In genomic region chr14:74463697-74464096, GRCh38 we compare ENCODE assay signal across 21 cellular contexts. TPM values are rescaled to one million over a fixed set of nuclear protein-coding genes. Genes with fewer than 3 reads are reported as not detected.
DNase-seq lines count a peak whose midpoint lies in the region; ATAC-seq, FAIRE-seq and TF ChIP-seq lines count a peak whose summit lies in the region.
"Had no signal": no experiment of that assay in that cellular context is flagged by ENCODE, and none has a peak within 500 bp of the region (broad histone marks: within the 10 kb centered on the region; RNA-seq: fewer than 3 reads in every experiment).

No MANE protein-coding gene starts in this region.

- peak overlapping the region; percentile 47 for H3K23ac ChIP-seq in trophoblast cell (ENCODE audit: low read length)

- no peak for ATAC-seq in GM19395 (IDR thresholded peaks at IDR 0.05; ENCODE audit: unreplicated experiment)

- no peak overlapping the region for H3K27ac ChIP-seq in endothelial cell of umbilical vein (ENCODE audit: insufficient read depth, low read depth, low read length)
- no peak overlapping the region for H3K27ac ChIP-seq in trophoblast cell (ENCODE audit: low read depth, low read length)

- H2AFZ ChIP-seq in endothelial cell of umbilical vein (ENCODE audit: low read depth, low read length) (no peak overlapping the region), trophoblast cell (ENCODE audit: insufficient read depth, low read length, poor library complexity) (no peak overlapping the region)

- no peak overlapping the region for H2BK120ac ChIP-seq in trophoblast cell (ENCODE audit: insufficient read depth, low read length, poor library complexity)

- H4K91ac ChIP-seq in trophoblast cell (ENCODE audit: low read depth, low read length): no peak overlapping the region

- intact Hi-C loops in endothelial cell of umbilical vein (cut with micrococcal nuclease): loop anchor here (5.0 kb wide), 1 partner anchor 279 kb away; no protein-coding TSS in a partner anchor

- TF ChIP-seq POLR2A in endothelial cell of umbilical vein (IDR thresholded peaks at IDR 0.05; ENCODE audit: low read depth, low read length): no peak

- no peak overlapping the region for H2BK12ac ChIP-seq in trophoblast cell (ENCODE audit: low read length)

- BruUV-seq in endothelial cell of umbilical vein (replicated peaks; lab: Mats Ljungman, UMichigan): no TSS peak

- H3K4me3 ChIP-seq in bronchial epithelial cell (ENCODE audit: low read depth, low read length) (no peak overlapping the region), endothelial cell of umbilical vein (replicated peaks in 1 of 3; ENCODE audit: insufficient read depth in 1 of 3, low read depth in 1 of 3, low read length in 3 of 3) (no peak overlapping the region), trophoblast cell (ENCODE audit: low read depth, low read length) (no peak overlapping the region)
- H3K4me3 ChIP-seq: HAP-1 had no signal

- H4K12ac ChIP-seq in trophoblast cell (ENCODE audit: low read depth, low read length): no peak overlapping the region

- no peak overlapping the region for H2BK5ac ChIP-seq in trophoblast cell (ENCODE audit: low read depth, low read length, poor library complexity)

- H3K9me3 ChIP-seq in endothelial cell of umbilical vein (replicated peaks; ENCODE audit: control insufficient read depth, insufficient read depth, low read length): no peaks in the 10 kb centered on the region
- H3K9me3 ChIP-seq in trophoblast cell (ENCODE audit: insufficient read depth, low read depth, low read length): no peaks in the 10 kb centered on the region
- H3K9me3 ChIP-seq: Caco-2, HAP-1 had no signal

- DNase-seq in bronchial epithelial cell (ENCODE audit: low read depth) (no peak), endothelial cell of umbilical vein (ENCODE audit: low read depth, low spot score) (no peak), trophoblast cell (no peak), NOMO-1 treated with dmso at 0.1 percent for 144 hours (lab: John Stamatoyannopoulos, UW; ENCODE audit: unreplicated experiment) (no peak), NCI-H1930 (lab: John Stamatoyannopoulos, UW) (no peak)
- DNase-seq: C1 segment of cervical spinal cord; Caco-2; CD4-positive, alpha-beta memory T cell; DMS153; DND-41; GOT3; HFFc6 had no signal

- H3K9me1 ChIP-seq in endothelial cell of umbilical vein (replicated peaks; ENCODE audit: control insufficient read depth, extremely low read depth, insufficient read depth, low read length): no peaks in the 10 kb centered on the region

- H4K8ac ChIP-seq in trophoblast cell (ENCODE audit: low read depth, low read length): no peak overlapping the region

- H3K4ac ChIP-seq in trophoblast cell (ENCODE audit: low read depth, low read length): no peak overlapping the region

- TF ChIP-seq CTCF in bronchial epithelial cell (IDR thresholded peaks at IDR 0.05; ENCODE audit: insufficient read depth, low read length, severe bottlenecking) (no peak), endothelial cell of umbilical vein (IDR thresholded peaks at IDR 0.05; ENCODE audit: extremely low read depth in 1 of 2, insufficient read depth in 1 of 2, low read depth in 1 of 2, low read length in 2 of 2) (no peak)

- H3K79me2 ChIP-seq in endothelial cell of umbilical vein (ENCODE audit: control insufficient read depth, insufficient read depth, low read length) (no peaks in the 10 kb centered on the region), trophoblast cell (ENCODE audit: control insufficient read depth, insufficient read depth, low read length, poor library complexity) (no peaks in the 10 kb centered on the region)

- H3K4me1 ChIP-seq in endothelial cell of umbilical vein (ENCODE audit: control insufficient read depth, extremely low read depth, insufficient read depth, low read length): peaks cover 8% of the 10 kb centered on the region
- no peaks in the 10 kb centered on the region for H3K4me1 ChIP-seq in trophoblast cell (ENCODE audit: control insufficient read depth in 1 of 2, insufficient read depth in 2 of 2, low read length in 2 of 2)
- H3K4me1 ChIP-seq: Caco-2, HAP-1 had no signal

- H3K4me2 ChIP-seq in endothelial cell of umbilical vein (ENCODE audit: insufficient read depth, low read length) (no peak overlapping the region), trophoblast cell (ENCODE audit: low read length) (no peak overlapping the region)

- no peak overlapping the region for H3K18ac ChIP-seq in trophoblast cell (ENCODE audit: low read length)

- CTCF ChIA-PET in endothelial cell of umbilical vein (lab: Charles Lee): interaction anchor here (0.8 to 0.9 kb wide), 2 partner anchors 10 to 15 kb away, joined by 3 to 4 read pairs; no protein-coding TSS in a partner anchor

- no CpG with 5 or more reads among the region's 5 CpGs for WGBS in trophoblast cell (ENCODE audit: extremely low coverage, insufficient coverage, insufficient read length)

- H3K14ac ChIP-seq in trophoblast cell (ENCODE audit: low read length): no peak overlapping the region

- dilution Hi-C loops in endothelial cell of umbilical vein (cut with MboI; ENCODE audit: extremely low pct_ligation_motif_present, low sequenced_read_pairs): no loop called here

- H3K9ac ChIP-seq in endothelial cell of umbilical vein (replicated peaks; ENCODE audit: extremely low read depth, insufficient read depth, low read length) (no peak overlapping the region), trophoblast cell (ENCODE audit: low read length) (no peak overlapping the region)

- no peaks in the 10 kb centered on the region for H4K20me1 ChIP-seq in endothelial cell of umbilical vein (replicated peaks; ENCODE audit: control insufficient read depth, extremely low read depth, insufficient read depth, low read length)

- H3K36me3 ChIP-seq in bronchial epithelial cell (ENCODE audit: control insufficient read depth, insufficient read depth, low read length): no peaks in the 10 kb centered on the region
- no peaks in the 10 kb centered on the region for H3K36me3 ChIP-seq in endothelial cell of umbilical vein (ENCODE audit: control insufficient read depth in 2 of 2, extremely low read depth in 1 of 2, insufficient read depth in 2 of 2, low read length in 2 of 2)
- H3K36me3 ChIP-seq in trophoblast cell (ENCODE audit: control insufficient read depth in 1 of 2, insufficient read depth in 2 of 2, low read length in 2 of 2): no peaks in the 10 kb centered on the region
- H3K36me3 ChIP-seq: HAP-1 had no signal

- peak; percentile 28 for FAIRE-seq in bronchial epithelial cell (lab: Jason Lieb, UNC)
- FAIRE-seq in endothelial cell of umbilical vein (lab: Jason Lieb, UNC): peak; percentile 28
- FAIRE-seq: G401.6, GM12892, GM19239, H54 had no signal

- H3K27me3 ChIP-seq in bronchial epithelial cell (ENCODE audit: control insufficient read depth, insufficient read depth, low read length): no peaks in the 10 kb centered on the region
- H3K27me3 ChIP-seq in endothelial cell of umbilical vein (ENCODE audit: control insufficient read depth in 2 of 2, insufficient read depth in 2 of 2, low read length in 2 of 2): peaks cover 0 to 3% of the 10 kb centered on the region in 2 experiments
- no peaks in the 10 kb centered on the region for H3K27me3 ChIP-seq in trophoblast cell (ENCODE audit: insufficient read depth, low read length)

- no peak overlapping the region for H2AK5ac ChIP-seq in trophoblast cell (ENCODE audit: low read length)

- no peaks in the 10 kb centered on the region for H3K79me1 ChIP-seq in trophoblast cell (ENCODE audit: low read length)

- POLR2A ChIA-PET in endothelial cell of umbilical vein (lab: Charles Lee): no interaction called here

TF ChIP-seq in endothelial cell of umbilical vein, 7 proteins besides CTCF, POLR2A, EP300 and RAD21:
- TF ChIP-seq POLR2AphosphoS5 (IDR thresholded peaks at IDR 0.05; ENCODE audit: insufficient read depth, low read depth, low read length): no peak

RNA-seq across cellular contexts. Expression of gene NPC2, which starts 29.4 kb away (rescaled TPM):
- 154 and 191 TPM in 2 replicates for total RNA-seq in bronchial epithelial cell
- 203 and 238 TPM in 2 replicates for total RNA-seq in endothelial cell of umbilical vein
- polyA plus RNA-seq in endothelial cell of umbilical vein: 405 and 406 TPM in 2 replicates
- polyA plus RNA-seq in endothelial cell of umbilical vein (2011; cell fraction: cytosol; rRNA removed): 757 and 765 TPM in 2 replicates
- polyA plus RNA-seq in endothelial cell of umbilical vein (2011; cell fraction: nucleus; rRNA removed): 162 and 233 TPM in 2 replicates
- polyA plus RNA-seq in endothelial cell of umbilical vein (2012): 431 and 445 TPM in 2 replicates
- polyA minus RNA-seq in endothelial cell of umbilical vein: 228 and 317 TPM in 2 replicates
- polyA minus RNA-seq in endothelial cell of umbilical vein (2011; cell fraction: cytosol; rRNA and poly(A)+ RNA removed): 31.7 TPM
- 43.1 and 61.9 TPM in 2 replicates for polyA minus RNA-seq in endothelial cell of umbilical vein (2011; cell fraction: nucleus; rRNA and poly(A)+ RNA removed)
- polyA plus RNA-seq in trophoblast cell (2013): 842 and 851 TPM in 2 replicates

RNA-seq across cellular contexts. Expression of gene ISCA2, which starts 29.9 kb away (rescaled TPM):
- total RNA-seq in bronchial epithelial cell: 8.6 and 11.3 TPM in 2 replicates
- 21.7 and 22.6 TPM in 2 replicates for total RNA-seq in endothelial cell of umbilical vein
- 25.7 and 29.6 TPM in 2 replicates for polyA plus RNA-seq in endothelial cell of umbilical vein
- 29.9 and 30.6 TPM in 2 replicates for polyA plus RNA-seq in endothelial cell of umbilical vein (2011; cell fraction: cytosol; rRNA removed)
- 11.3 and 13.2 TPM in 2 replicates for polyA plus RNA-seq in endothelial cell of umbilical vein (2011; cell fraction: nucleus; rRNA removed)
- polyA plus RNA-seq in endothelial cell of umbilical vein (2012): 13.3 and 17.7 TPM in 2 replicates
- 5.1 and 5.4 TPM in 2 replicates for polyA minus RNA-seq in endothelial cell of umbilical vein
- 3.7 TPM for polyA minus RNA-seq in endothelial cell of umbilical vein (2011; cell fraction: cytosol; rRNA and poly(A)+ RNA removed)
- polyA minus RNA-seq in endothelial cell of umbilical vein (2011; cell fraction: nucleus; rRNA and poly(A)+ RNA removed): 2.6 and 4.0 TPM in 2 replicates
- 23.9 and 25.1 TPM in 2 replicates for polyA plus RNA-seq in trophoblast cell (2013)

RNA-seq across cellular contexts. Expression of gene SYNDIG1L, which starts 37.7 kb away (rescaled TPM):
- total RNA-seq in bronchial epithelial cell (under 0.01 TPM in 1 of 2 replicates, not detected in the other), endothelial cell of umbilical vein (not detected in 2 replicates)
- not detected in 2 replicates for polyA plus RNA-seq in endothelial cell of umbilical vein
- 0.04 TPM in 1 of 2 replicates, not detected in the other for polyA plus RNA-seq in endothelial cell of umbilical vein (2011; cell fraction: cytosol; rRNA removed)
- polyA plus RNA-seq in endothelial cell of umbilical vein (2011; cell fraction: nucleus; rRNA removed): 0.07 TPM in 1 of 2 replicates, not detected in the other
- not detected in 2 replicates for polyA plus RNA-seq in endothelial cell of umbilical vein (2012)
- polyA minus RNA-seq in endothelial cell of umbilical vein: not detected in 2 replicates
- polyA minus RNA-seq in endothelial cell of umbilical vein (2011; cell fraction: cytosol; rRNA and poly(A)+ RNA removed): not detected
- not detected in 2 replicates for polyA minus RNA-seq in endothelial cell of umbilical vein (2011; cell fraction: nucleus; rRNA and poly(A)+ RNA removed)
- polyA plus RNA-seq in trophoblast cell (2013): 0.34 and 0.47 TPM in 2 replicates
- total RNA-seq: A172; A673; CD4-positive, alpha-beta memory T cell; HFFc6 had no signal
- polyA plus RNA-seq: BJ; CD4-positive, alpha-beta memory T cell had no signal
